ENCODE assay signal across 9 cellular contexts in the genomic region with DNA sequence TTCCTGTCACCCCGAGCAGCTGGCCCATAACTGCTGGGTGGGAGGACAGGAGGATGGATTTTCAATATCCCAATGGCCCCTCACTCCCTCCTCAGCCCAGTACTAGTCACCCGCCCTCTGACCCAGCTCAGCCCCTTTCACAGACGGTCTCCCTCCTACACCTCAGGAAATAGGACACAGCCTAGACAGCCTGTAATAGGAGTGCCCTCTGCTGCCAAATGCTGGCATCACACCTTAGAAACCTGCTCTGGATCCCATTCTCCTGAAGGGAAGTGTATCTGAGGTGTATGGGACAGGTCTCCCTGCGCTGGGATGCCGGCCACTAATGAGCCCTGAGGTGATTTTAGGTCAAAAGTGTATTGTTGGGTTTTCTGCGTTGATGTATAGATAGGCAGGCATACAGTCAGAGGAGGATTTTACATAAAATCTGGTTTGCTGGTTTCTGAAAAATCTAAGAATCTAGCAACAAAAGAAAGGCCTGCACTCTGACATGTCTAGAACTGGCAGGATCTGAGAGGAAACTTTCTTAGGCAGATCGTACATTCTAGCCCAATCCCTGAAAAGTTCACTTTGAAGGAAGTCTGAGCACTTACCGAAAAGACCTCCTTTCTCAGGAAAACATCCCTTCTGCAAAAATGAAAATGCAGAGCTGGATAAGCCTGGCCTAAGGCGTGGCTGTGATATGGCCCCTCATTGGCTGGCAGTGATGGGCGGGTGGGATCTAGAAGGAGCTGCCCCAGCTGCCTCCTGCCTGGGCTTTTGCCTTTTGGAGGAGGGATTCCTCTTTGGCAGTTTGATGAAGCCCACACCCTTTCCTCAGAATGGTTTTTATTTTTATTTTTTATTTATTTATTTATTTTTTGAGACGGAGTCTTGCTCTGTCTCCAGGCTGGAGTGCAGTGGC. TPM values are rescaled to one million over a fixed set of nuclear protein-coding genes. Genes with fewer than 3 reads are reported as not detected.
DNase-seq lines count a peak whose midpoint lies in the region; ATAC-seq and TF ChIP-seq lines count a peak whose summit lies in the region.
"Had no signal": no experiment of that assay in that cellular context is flagged by ENCODE, and none has a peak within 500 bp of the region (broad histone marks: within the 10 kb centered on the region; RNA-seq: fewer than 3 reads in every experiment).

No MANE protein-coding gene starts in this region.

- H2AFZ ChIP-seq in Karpas-422 (ENCODE audit: low read length) (no peak overlapping the region), OCI-LY7 (ENCODE audit: low read length) (no peak overlapping the region)

- DNase-seq in DMS53 treated with DMSO at 0.1 percent for 48 hours (lab: John Stamatoyannopoulos, UW; ENCODE audit: unreplicated experiment) (peak; percentile 47), Karpas-422 (peak; percentile 80), OCI-LY7 (ENCODE audit: low spot score) (peak; percentile 49), fibroblast of the aortic adventitia (ENCODE audit: low read depth) (peak; percentile 78), upper lobe of left lung (peak in 1 of 2 donors; percentile 77)
- DNase-seq in activated T-cell treated with anti-CD3 and anti-CD28 coated beads, Interleukin-2, amount 50 U/mL, for 48 hours: peak; percentile 81 to 82

- H3K27ac ChIP-seq in Karpas-422 (ENCODE audit: low read length) (no peak overlapping the region), OCI-LY7 (ENCODE audit: low read depth, low read length, poor library complexity, severe bottlenecking) (no peak overlapping the region), neutrophil (no peak overlapping the region), upper lobe of left lung (no peak overlapping the region)

- WGBS in upper lobe of left lung, 2 donors: 39 to 44% methylated on average over 11 of the region's 11 CpGs

- CTCF ChIA-PET in OCI-LY7 (lab: Charles Lee; ENCODE audit: unreplicated experiment): interaction anchor here (1.1 kb wide), 1 partner anchor 50 kb away, joined by 3 read pairs; no protein-coding TSS in a partner anchor

- POLR2A ChIA-PET in OCI-LY7 (lab: Charles Lee): no interaction called here

- H3K4me3 ChIP-seq in Karpas-422 (ENCODE audit: low read length) (no peak overlapping the region), OCI-LY7 (ENCODE audit: low read depth, low read length, poor library complexity, severe bottlenecking) (no peak overlapping the region), fibroblast of the aortic adventitia (ENCODE audit: low read depth, low read length) (no peak overlapping the region), neutrophil (ENCODE audit: low read depth in 1 of 2, low read length in 1 of 2) (no peak overlapping the region), upper lobe of left lung (no peak overlapping the region)

- no peaks in the 10 kb centered on the region for H3K4me1 ChIP-seq in Karpas-422 (ENCODE audit: low read length)
- no peaks in the 10 kb centered on the region for H3K4me1 ChIP-seq in OCI-LY7 (ENCODE audit: insufficient read depth, low read length, poor library complexity, severe bottlenecking)
- peaks cover 33% of the 10 kb centered on the region in 2 experiments for H3K4me1 ChIP-seq in neutrophil (ENCODE audit: control insufficient read depth in 1 of 2, insufficient read depth in 1 of 2, low read depth in 1 of 2, low read length in 1 of 2)
- H3K4me1 ChIP-seq in upper lobe of left lung: peaks cover 7 to 24% (median 10%) of the 10 kb centered on the region in 4 donors

- H3K9ac ChIP-seq in Karpas-422 (ENCODE audit: low read length): no peak overlapping the region

- H3K79me2 ChIP-seq in Karpas-422 (ENCODE audit: low read length) (no peaks in the 10 kb centered on the region), OCI-LY7 (ENCODE audit: insufficient read depth, low read depth, low read length) (no peaks in the 10 kb centered on the region)

- no TSS peak for BruUV-seq in OCI-LY7 (replicated peaks; lab: Mats Ljungman, UMichigan)

- H3K4me2 ChIP-seq in Karpas-422 (ENCODE audit: low read depth, low read length, poor library complexity, severe bottlenecking): no peak overlapping the region
- no peak overlapping the region for H3K4me2 ChIP-seq in OCI-LY7 (ENCODE audit: low read length)

- peak; percentile 82 for ATAC-seq in GM21717 (IDR thresholded peaks at IDR 0.05; ENCODE audit: unreplicated experiment)
- ATAC-seq in upper lobe of left lung (ENCODE audit: low FRiP score in 2 of 2): peak; percentile 74 to 84

- TF ChIP-seq CTCF in OCI-LY7 (conservative IDR thresholded peaks at IDR 0.05; ENCODE audit: low read length) (peak; percentile 84), fibroblast of the aortic adventitia (IDR thresholded peaks at IDR 0.05; ENCODE audit: insufficient read depth, low read length) (peak; percentile 96), neutrophil (IDR thresholded peaks at IDR 0.05) (peak; percentile 82), upper lobe of left lung (IDR thresholded peaks at IDR 0.05) (peak; percentile 54 to 78 (median 76))

- H4K20me1 ChIP-seq in Karpas-422 (ENCODE audit: insufficient read depth, low read depth, low read length) (no peaks in the 10 kb centered on the region), OCI-LY7 (ENCODE audit: insufficient read depth, low read length) (no peaks in the 10 kb centered on the region)

- TF ChIP-seq POLR2A in upper lobe of left lung (IDR thresholded peaks at IDR 0.05): no peak

- intact Hi-C loops in OCI-LY7 (cut with micrococcal nuclease; ENCODE audit: unreplicated experiment): loop anchor here (1.0 kb wide), 1 partner anchor 51 kb away; no protein-coding TSS in a partner anchor

- no peaks in the 10 kb centered on the region for H3K9me2 ChIP-seq in Karpas-422 (replicated peaks; ENCODE audit: insufficient read depth, low read length)
- no peaks in the 10 kb centered on the region for H3K9me2 ChIP-seq in OCI-LY7 (ENCODE audit: insufficient read depth, low read length)

- no peak for TF ChIP-seq EP300 in upper lobe of left lung (IDR thresholded peaks at IDR 0.05)

- H3K36me3 ChIP-seq in Karpas-422 (ENCODE audit: insufficient read depth, low read length) (no peaks in the 10 kb centered on the region), OCI-LY7 (ENCODE audit: insufficient read depth, low read length) (no peaks in the 10 kb centered on the region), neutrophil (no peaks in the 10 kb centered on the region), upper lobe of left lung (no peaks in the 10 kb centered on the region)

- H3K27me3 ChIP-seq in Karpas-422 (ENCODE audit: low read length): no peaks in the 10 kb centered on the region; the same call in 1 of the 2 replicates
- H3K27me3 ChIP-seq in neutrophil: no peaks in the 10 kb centered on the region
- no peaks in the 10 kb centered on the region for H3K27me3 ChIP-seq in upper lobe of left lung

- no peaks in the 10 kb centered on the region for H3K9me3 ChIP-seq in Karpas-422 (ENCODE audit: low read length)
- no peaks in the 10 kb centered on the region for H3K9me3 ChIP-seq in OCI-LY7 (ENCODE audit: low read length)
- H3K9me3 ChIP-seq in neutrophil: no peaks in the 10 kb centered on the region
- no peaks in the 10 kb centered on the region for H3K9me3 ChIP-seq in upper lobe of left lung

RNA-seq across cellular contexts. Expression of a gene that starts 3.7 kb away (rescaled TPM):
- not detected in 2 replicates for total RNA-seq in Karpas-422 (2014; rRNA removed; shearing (Covaris generic); ENCODE audit: low replicate concordance)
- not detected in 2 replicates for total RNA-seq in OCI-LY7 (2014; rRNA removed; shearing (Covaris generic))
- total RNA-seq in OCI-LY7 (2022) (not detected in 2 replicates), fibroblast of the aortic adventitia (ENCODE audit: low replicate concordance) (28.3 and 38.2 TPM in 2 replicates), upper lobe of left lung (10 to 100 TPM; 15.9 to 97.4 (median 24.5) TPM)

RNA-seq across cellular contexts. Expression of a gene that starts 13.1 kb away (rescaled TPM):
- total RNA-seq in Karpas-422 (2014; rRNA removed; shearing (Covaris generic); ENCODE audit: low replicate concordance): not detected in 2 replicates
- total RNA-seq in OCI-LY7 (2014; rRNA removed; shearing (Covaris generic)): not detected in 2 replicates
- total RNA-seq in OCI-LY7 (2022) (not detected in 2 replicates), fibroblast of the aortic adventitia (ENCODE audit: low replicate concordance) (not detected in 2 replicates), upper lobe of left lung (under 1 TPM in 2 of 6 donors, not detected in 4; 0.40 to 0.44 TPM)
- total RNA-seq: activated CD8-positive, alpha-beta memory T cell treated with anti-CD3 and anti-CD28 coated beads for 36 hours had no signal

RNA-seq across cellular contexts. Expression of a gene that starts 55.6 kb away (rescaled TPM):
- total RNA-seq in Karpas-422 (2014; rRNA removed; shearing (Covaris generic); ENCODE audit: low replicate concordance): 9.7 and 12.3 TPM in 2 replicates
- 13.6 and 21.4 TPM in 2 replicates for total RNA-seq in OCI-LY7 (2014; rRNA removed; shearing (Covaris generic))
- total RNA-seq in OCI-LY7 (2022): 16.4 and 22.7 TPM in 2 replicates
- 17.5 and 26.6 TPM in 2 replicates for total RNA-seq in fibroblast of the aortic adventitia (ENCODE audit: low replicate concordance)
- total RNA-seq in upper lobe of left lung: 10 to 100 TPM in 5 of 6 donors, 1 to 10 TPM in 1; 3.7 to 20.6 (median 14.4) TPM

Comparison
In these comparisons a context has a peak if more than half of its experiments do, and no peak if none do; other contexts are left out.
1. RNA of a gene that starts 3.7 kb away (total RNA-seq): 28.3 to 38.2 TPM in fibroblast of the aortic adventitia and 15.9 to 97.4 TPM in upper lobe of left lung; not detected in Karpas-422 and not detected in OCI-LY7; every median in the first group is over 10 times any median in the second.
2. Peak in every context shown above with its lines, with median percentiles within 50 percentile points of each other: CTCF ChIP-seq.